1 cellular context compared by ENCODE assay signal in the genomic region with DNA sequence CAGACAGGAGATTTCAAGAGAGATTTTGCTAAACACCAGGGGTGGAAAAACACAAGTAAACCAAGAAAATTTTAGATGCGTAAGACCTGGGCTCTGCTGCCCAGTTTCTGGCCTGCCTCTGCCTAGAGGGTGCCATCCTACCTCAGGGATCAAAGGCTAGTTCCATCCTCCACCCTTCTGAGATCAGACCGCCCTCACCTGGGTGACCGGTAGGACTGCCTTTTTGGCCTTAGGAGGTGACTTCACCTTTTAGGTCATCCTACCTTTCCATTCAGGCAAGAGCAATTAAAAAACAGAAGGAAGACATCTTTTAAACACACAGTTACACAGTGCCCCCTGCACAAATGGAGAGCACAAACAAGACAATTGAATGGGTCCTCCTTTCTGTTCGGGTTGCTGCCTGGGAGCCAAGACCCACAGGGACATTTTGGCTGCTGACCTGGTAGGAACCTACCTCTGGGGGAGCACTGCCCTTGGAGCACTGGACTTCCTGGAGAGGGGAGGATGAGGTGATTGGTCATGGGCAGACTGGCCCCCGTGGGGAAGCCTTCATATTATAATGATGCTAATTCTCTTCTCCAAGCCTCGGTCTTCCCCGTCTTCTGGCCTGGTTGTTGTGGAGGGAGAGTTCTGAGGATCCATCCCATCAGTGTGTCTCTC.
TF ChIP-seq lines count a peak whose summit lies in the region.

No MANE protein-coding gene starts in this region.

TF ChIP-seq in GM23338, 12 proteins besides CTCF, POLR2A, EP300 and RAD21:
- TF ChIP-seq ZNF114 (CRISPR knock-in tag; IDR thresholded peaks at IDR 0.05): no peak
